Comparison of ENCODE assay signal across 2 cellular contexts in the genomic region with DNA sequence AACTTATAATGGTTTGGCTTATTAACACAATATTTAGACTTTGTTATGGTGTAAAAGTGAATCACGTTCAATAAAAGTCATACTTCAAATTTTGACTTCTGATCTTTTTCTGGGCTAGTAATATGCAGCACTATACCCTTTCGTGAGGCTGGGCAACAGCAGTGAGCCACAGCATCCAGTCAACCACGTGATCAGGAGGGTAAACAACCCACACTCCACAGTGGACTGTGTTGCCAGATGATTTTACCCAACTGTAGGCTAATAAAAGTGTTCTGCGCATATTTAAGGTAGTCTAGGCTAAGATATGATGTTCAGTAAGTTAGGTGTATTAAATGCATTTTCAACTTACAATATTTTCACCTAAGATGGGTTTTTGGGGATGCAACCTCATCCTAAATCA.
TF ChIP-seq lines count a peak whose summit lies in the region.

No MANE protein-coding gene starts in this region.

TF ChIP-seq in HepG2, 621 proteins besides CTCF, POLR2A, EP300 and RAD21 (continued from another document):
- TF ChIP-seq ZXDC (CRISPR knock-in tag; IDR thresholded peaks at IDR 0.05) (no peak), USF2 (IDR thresholded peaks at IDR 0.05; ENCODE audit: low read depth, low read length) (peak; percentile 66), USF2 (CRISPR knock-in tag; IDR thresholded peaks at IDR 0.05; ENCODE audit: borderline replicate concordance) (peak; percentile 35; the same call in 1 of the 2 replicates), RAD51 (IDR thresholded peaks at IDR 0.05; ENCODE audit: borderline replicate concordance) (peak; percentile 41; the same call in 1 of the 2 replicates), FOXA3 (CRISPR knock-in tag; IDR thresholded peaks at IDR 0.05) (peak; percentile 81; the same call in 1 of the 2 replicates), ZNF614 (CRISPR knock-in tag; IDR thresholded peaks at IDR 0.05; ENCODE audit: borderline replicate concordance) (no peak), ZFP36L1 (CRISPR knock-in tag; IDR thresholded peaks at IDR 0.05) (no peak), FOXA1 (IDR thresholded peaks at IDR 0.05) (no peak), FOXA1 (CRISPR knock-in tag; IDR thresholded peaks at IDR 0.05) (peak; percentile 63)
- TF ChIP-seq, protein P1, sequence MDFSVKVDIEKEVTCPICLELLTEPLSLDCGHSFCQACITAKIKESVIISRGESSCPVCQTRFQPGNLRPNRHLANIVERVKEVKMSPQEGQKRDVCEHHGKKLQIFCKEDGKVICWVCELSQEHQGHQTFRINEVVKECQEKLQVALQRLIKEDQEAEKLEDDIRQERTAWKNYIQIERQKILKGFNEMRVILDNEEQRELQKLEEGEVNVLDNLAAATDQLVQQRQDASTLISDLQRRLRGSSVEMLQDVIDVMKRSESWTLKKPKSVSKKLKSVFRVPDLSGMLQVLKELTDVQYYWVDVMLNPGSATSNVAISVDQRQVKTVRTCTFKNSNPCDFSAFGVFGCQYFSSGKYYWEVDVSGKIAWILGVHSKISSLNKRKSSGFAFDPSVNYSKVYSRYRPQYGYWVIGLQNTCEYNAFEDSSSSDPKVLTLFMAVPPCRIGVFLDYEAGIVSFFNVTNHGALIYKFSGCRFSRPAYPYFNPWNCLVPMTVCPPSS (IDR thresholded peaks at IDR 0.05) = no peak

TF ChIP-seq in K562, 482 proteins besides CTCF, POLR2A, EP300 and RAD21:
- TF ChIP-seq, protein P2, sequence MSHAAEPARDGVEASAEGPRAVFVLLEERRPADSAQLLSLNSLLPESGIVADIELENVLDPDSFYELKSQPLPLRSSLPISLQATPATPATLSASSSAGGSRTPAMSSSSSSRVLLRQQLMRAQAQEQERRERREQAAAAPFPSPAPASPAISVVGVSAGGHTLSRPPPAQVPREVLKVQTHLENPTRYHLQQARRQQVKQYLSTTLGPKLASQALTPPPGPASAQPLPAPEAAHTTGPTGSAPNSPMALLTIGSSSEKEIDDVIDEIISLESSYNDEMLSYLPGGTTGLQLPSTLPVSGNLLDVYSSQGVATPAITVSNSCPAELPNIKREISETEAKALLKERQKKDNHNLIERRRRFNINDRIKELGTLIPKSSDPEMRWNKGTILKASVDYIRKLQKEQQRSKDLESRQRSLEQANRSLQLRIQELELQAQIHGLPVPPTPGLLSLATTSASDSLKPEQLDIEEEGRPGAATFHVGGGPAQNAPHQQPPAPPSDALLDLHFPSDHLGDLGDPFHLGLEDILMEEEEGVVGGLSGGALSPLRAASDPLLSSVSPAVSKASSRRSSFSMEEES (CRISPR knock-in tag; IDR thresholded peaks at IDR 0.05) = peak; percentile 22; the same call in 1 of the 2 replicates
- no peak for TF ChIP-seq PYGO2 (tag; IDR thresholded peaks at IDR 0.05)
- no peak for TF ChIP-seq ZNF512 (tag; IDR thresholded peaks at IDR 0.05)
